Comparison of ENCODE assay signal across 1 cellular context in the genomic region with DNA sequence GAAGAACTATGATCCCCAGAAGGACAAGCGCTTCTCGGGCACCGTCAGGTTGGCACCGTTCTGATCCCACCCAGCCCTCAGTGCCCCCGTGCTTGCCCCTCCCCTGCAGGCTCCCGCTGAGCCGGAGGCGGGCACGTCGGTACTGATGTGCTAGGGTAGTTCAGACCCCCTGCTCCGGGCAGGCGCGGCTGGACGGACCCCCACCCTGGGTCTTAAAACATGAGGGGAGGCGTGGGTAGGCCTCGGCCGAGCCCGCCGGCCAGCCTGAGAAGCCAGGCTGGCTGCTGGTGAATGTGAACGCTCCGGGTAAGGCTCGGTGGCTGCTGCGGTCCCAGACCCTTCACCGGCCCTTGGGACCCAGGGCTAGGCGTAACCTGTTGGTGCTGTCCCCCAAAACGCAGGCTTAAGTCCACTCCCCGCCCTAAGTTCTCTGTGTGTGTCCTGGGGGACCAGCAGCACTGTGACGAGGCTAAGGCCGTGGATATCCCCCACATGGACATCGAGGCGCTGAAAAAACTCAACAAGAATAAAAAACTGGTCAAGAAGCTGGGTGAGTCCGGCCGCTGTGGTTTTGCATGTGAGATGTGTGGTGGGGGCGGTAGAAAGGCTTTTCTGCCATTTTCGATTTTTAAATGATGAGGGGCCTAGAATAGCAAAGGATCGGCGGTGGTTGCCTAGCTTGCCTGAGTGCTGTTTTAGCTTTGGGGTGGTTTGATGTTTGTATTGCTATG.
TF ChIP-seq lines count a peak whose summit lies in the region.

No MANE protein-coding gene starts in this region.

TF ChIP-seq in K562, 482 proteins besides CTCF, POLR2A, EP300 and RAD21 (continues in another document):
- TF ChIP-seq FOXO4 (CRISPR knock-in tag; IDR thresholded peaks at IDR 0.05) (no peak), KAT8 (IDR thresholded peaks at IDR 0.05; ENCODE audit: low read depth) (no peak), NFATC3 (IDR thresholded peaks at IDR 0.05) (no peak), U2AF1 (optimal IDR thresholded peaks at IDR 0.05; ENCODE audit: low read depth, low read length) (peak; percentile 4), HMG20A (CRISPR knock-in tag; conservative IDR thresholded peaks at IDR 0.05) (no peak), ZNF778 (CRISPR knock-in tag; IDR thresholded peaks at IDR 0.05) (no peak), KAT7 (CRISPR knock-in tag; IDR thresholded peaks at IDR 0.05; ENCODE audit: borderline replicate concordance) (peak; percentile 99), MYBL2 (IDR thresholded peaks at IDR 0.05; ENCODE audit: low read depth) (no peak), MYBL2 (CRISPR knock-in tag; IDR thresholded peaks at IDR 0.05; ENCODE audit: borderline replicate concordance) (0 out of 2 replicates have a peak, but pooled peaks have one; percentile 34), RBFOX2 (IDR thresholded peaks at IDR 0.05; ENCODE audit: low read depth, low read length) (peak; percentile 58), ZNF583 (CRISPR knock-in tag; IDR thresholded peaks at IDR 0.05) (no peak), ZKSCAN1 (IDR thresholded peaks at IDR 0.05; ENCODE audit: low read depth, low read length) (0 out of 2 replicates have a peak, but pooled peaks have one; percentile 24), ZNF124 (CRISPR knock-in tag; IDR thresholded peaks at IDR 0.05) (0 out of 2 replicates have a peak, but pooled peaks have one; percentile 30), NR0B1 (IDR thresholded peaks at IDR 0.05; ENCODE audit: partially characterized antibody) (no peak), ZNF785 (CRISPR knock-in tag; IDR thresholded peaks at IDR 0.05) (0 out of 2 replicates have a peak, but pooled peaks have one; percentile 9), ELF4 (CRISPR knock-in tag; IDR thresholded peaks at IDR 0.05) (no peak), TOE1 (IDR thresholded peaks at IDR 0.05; ENCODE audit: borderline replicate concordance) (peak; percentile 44; the same call in 1 of the 2 replicates), TOE1 (CRISPR knock-in tag; IDR thresholded peaks at IDR 0.05; ENCODE audit: borderline replicate concordance, low read depth) (no peak), RREB1 (CRISPR knock-in tag; IDR thresholded peaks at IDR 0.05) (0 out of 2 replicates have a peak, but pooled peaks have one; percentile 10), RERE (CRISPR knock-in tag; IDR thresholded peaks at IDR 0.05; ENCODE audit: borderline replicate concordance) (0 out of 2 replicates have a peak, but pooled peaks have one; percentile 89)
- TF ChIP-seq, protein P1, sequence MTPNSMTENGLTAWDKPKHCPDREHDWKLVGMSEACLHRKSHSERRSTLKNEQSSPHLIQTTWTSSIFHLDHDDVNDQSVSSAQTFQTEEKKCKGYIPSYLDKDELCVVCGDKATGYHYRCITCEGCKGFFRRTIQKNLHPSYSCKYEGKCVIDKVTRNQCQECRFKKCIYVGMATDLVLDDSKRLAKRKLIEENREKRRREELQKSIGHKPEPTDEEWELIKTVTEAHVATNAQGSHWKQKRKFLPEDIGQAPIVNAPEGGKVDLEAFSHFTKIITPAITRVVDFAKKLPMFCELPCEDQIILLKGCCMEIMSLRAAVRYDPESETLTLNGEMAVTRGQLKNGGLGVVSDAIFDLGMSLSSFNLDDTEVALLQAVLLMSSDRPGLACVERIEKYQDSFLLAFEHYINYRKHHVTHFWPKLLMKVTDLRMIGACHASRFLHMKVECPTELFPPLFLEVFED (CRISPR knock-in tag; conservative IDR thresholded peaks at IDR 0.05): peak; percentile 72; the same call in 1 of the 2 replicates
- TF ChIP-seq, protein P2, sequence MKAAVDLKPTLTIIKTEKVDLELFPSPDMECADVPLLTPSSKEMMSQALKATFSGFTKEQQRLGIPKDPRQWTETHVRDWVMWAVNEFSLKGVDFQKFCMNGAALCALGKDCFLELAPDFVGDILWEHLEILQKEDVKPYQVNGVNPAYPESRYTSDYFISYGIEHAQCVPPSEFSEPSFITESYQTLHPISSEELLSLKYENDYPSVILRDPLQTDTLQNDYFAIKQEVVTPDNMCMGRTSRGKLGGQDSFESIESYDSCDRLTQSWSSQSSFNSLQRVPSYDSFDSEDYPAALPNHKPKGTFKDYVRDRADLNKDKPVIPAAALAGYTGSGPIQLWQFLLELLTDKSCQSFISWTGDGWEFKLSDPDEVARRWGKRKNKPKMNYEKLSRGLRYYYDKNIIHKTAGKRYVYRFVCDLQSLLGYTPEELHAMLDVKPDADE (conservative IDR thresholded peaks at IDR 0.05; ENCODE audit: control insufficient read depth, low read depth, low read length): 0 out of 2 replicates have a peak, but pooled peaks have one; percentile 19
- TF ChIP-seq, protein P3, sequence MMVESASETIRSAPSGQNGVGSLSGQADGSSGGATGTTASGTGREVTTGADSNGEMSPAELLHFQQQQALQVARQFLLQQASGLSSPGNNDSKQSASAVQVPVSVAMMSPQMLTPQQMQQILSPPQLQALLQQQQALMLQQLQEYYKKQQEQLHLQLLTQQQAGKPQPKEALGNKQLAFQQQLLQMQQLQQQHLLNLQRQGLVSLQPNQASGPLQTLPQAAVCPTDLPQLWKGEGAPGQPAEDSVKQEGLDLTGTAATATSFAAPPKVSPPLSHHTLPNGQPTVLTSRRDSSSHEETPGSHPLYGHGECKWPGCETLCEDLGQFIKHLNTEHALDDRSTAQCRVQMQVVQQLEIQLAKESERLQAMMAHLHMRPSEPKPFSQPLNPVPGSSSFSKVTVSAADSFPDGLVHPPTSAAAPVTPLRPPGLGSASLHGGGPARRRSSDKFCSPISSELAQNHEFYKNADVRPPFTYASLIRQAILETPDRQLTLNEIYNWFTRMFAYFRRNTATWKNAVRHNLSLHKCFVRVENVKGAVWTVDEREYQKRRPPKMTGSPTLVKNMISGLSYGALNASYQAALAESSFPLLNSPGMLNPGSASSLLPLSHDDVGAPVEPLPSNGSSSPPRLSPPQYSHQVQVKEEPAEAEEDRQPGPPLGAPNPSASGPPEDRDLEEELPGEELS (CRISPR knock-in tag; IDR thresholded peaks at IDR 0.05; ENCODE audit: borderline replicate concordance): peak; percentile 86
- TF ChIP-seq, protein P4, sequence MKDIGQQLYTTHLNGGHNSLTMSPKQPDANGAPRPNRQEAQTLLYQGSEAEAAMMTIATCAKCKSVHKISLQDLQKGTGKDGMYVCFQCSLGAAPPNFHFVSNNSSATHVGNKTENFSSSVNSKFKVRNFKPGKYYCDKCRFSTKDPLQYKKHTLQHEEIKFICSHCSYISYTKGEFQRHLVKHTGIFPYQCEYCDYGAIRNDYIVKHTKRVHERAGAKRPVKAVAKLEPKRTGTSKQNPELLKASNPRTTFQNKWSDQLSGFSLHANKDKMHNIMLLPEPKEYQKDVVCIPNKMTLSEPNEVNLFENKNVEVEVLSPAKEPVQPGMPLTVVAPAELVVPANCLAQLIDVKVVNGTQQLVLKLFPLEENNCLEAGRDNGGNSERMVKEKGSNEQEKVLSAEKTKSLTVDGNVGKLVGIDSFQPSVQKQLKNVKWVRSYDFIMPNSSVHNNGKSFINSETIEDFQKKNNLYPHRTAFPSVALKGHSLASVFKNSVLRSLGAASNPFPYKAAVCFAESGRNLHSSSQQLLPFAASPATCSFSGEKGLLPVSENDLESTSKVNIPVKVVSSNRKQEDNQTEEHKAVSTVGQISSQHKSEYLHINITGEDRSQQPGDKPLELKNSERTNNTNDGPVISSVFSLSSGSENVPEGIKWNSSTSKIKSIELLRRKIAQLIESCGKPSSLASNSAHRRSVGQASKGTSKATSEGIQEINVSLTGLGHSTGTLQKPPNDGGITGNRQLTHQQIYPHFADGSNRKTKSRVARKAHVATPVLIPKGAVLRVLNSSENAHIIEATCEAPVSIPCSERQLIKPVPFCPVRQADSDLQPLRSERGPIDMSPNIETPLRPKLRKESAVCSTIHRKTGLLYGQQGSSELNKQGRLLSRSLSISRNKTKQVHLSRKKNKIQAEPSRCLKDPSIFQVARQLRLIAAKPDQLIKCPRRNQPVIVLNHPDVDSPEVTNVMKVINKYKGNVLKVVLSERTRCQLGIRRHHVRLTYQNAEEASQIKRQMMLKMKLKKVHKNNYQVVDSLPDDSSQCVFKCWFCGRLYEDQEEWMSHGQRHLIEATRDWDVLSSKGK (CRISPR knock-in tag; IDR thresholded peaks at IDR 0.05): no peak
